8 cellular contexts compared by ENCODE assay signal in genomic region chr3:156676467-156677119, GRCh38. TPM values are rescaled to one million over a fixed set of nuclear protein-coding genes. Genes with fewer than 3 reads are reported as not detected.
DNase-seq lines count a peak whose midpoint lies in the region; ATAC-seq, FAIRE-seq and TF ChIP-seq lines count a peak whose summit lies in the region.

No MANE protein-coding gene starts in this region.

- CTCF ChIA-PET in activated CD4-positive, alpha-beta T cell treated with anti-CD3 and anti-CD28 coated beads, Interleukin-2, amount 10 ng/mL, durations not matched to agents 7 days and 5 days (lab: Charles Lee), result interaction anchor here (0.5 to 3.4 kb wide), 6 partner anchors 10 to 736 kb away, joined by 3 to 12 read pairs (median 7); partner anchors contain the start of gene SSR3

- FAIRE-seq in HTR-8/SVneo (lab: Jason Lieb, UNC), result no peak

- no peak for TF ChIP-seq POLR2A in suprapubic skin (IDR thresholded peaks at IDR 0.05)

- no peak for TF ChIP-seq EP300 in suprapubic skin (IDR thresholded peaks at IDR 0.05)

- DNase-seq in activated CD4-positive, alpha-beta T cell treated with anti-CD3 and anti-CD28 coated beads, Interleukin-2, amount 10 ng/mL, durations not matched to agents 7 days and 5 days, result no peak
- DNase-seq in activated CD4-positive, alpha-beta T cell treated with anti-CD3 and anti-CD28 coated beads for 1 hour, result no peak
- DNase-seq in T-helper 2 cell treated with Interferon-gamma antibody and Interleukin-4, amounts not matched to agents 5 μg/mL and 100 μg/mL, for 36 hours (ENCODE audit: low spot score), result no peak
- DNase-seq in right cardiac atrium (no peak), suprapubic skin (ENCODE audit: low spot score in 2 of 2) (no peak), HTR-8/SVneo (ENCODE audit: insufficient read length, low spot score) (no peak), NCI-H1436 treated with DMSO at 0.1 percent for 48 hours (lab: John Stamatoyannopoulos, UW) (no peak)

- intact Hi-C loops in right cardiac atrium (cut with DNase I), result loop anchor here (5.0 to 10.0 kb wide), 7 partner anchors 122 to 458 kb away; partner anchors contain the start of genes LEKR1 (in 2 of the 4) and SSR3 (in 2 of the 4)

- H3K4me3 ChIP-seq in right cardiac atrium (ENCODE audit: low read length) (peak overlapping the region; percentile 68), suprapubic skin (peak overlapping the region; percentile 80)

- H3K27ac Mint-ChIP-seq in activated CD4-positive, alpha-beta T cell treated with anti-CD3 and anti-CD28 coated beads, Interleukin-2, amount 10 ng/mL, durations not matched to agents 7 days and 5 days, result peak overlapping the region; percentile 98
- H3K27ac Mint-ChIP-seq in T-helper 2 cell treated with Interferon-gamma antibody and Interleukin-4, amounts not matched to agents 5 μg/mL and 100 μg/mL, for 36 hours, result peak overlapping the region; percentile 96

- H3K9me3 ChIP-seq in right cardiac atrium (ENCODE audit: control insufficient read depth, low read length) (no peaks in the 10 kb centered on the region), suprapubic skin (no peaks in the 10 kb centered on the region)

- H3K27me3 ChIP-seq in right cardiac atrium (ENCODE audit: control insufficient read depth, insufficient read depth), result no peaks in the 10 kb centered on the region
- no peaks in the 10 kb centered on the region for H3K27me3 ChIP-seq in suprapubic skin

- peaks cover 22% of the 10 kb centered on the region for H3K36me3 ChIP-seq in suprapubic skin

- peaks cover 52% of the 10 kb centered on the region for H3K36me3 Mint-ChIP-seq in activated CD4-positive, alpha-beta T cell treated with anti-CD3 and anti-CD28 coated beads, Interleukin-2, amount 10 ng/mL, durations not matched to agents 7 days and 5 days (ENCODE audit: low read depth)
- H3K36me3 Mint-ChIP-seq in T-helper 2 cell treated with Interferon-gamma antibody and Interleukin-4, amounts not matched to agents 5 μg/mL and 100 μg/mL, for 36 hours (ENCODE audit: low read depth), result peaks cover 57% of the 10 kb centered on the region

- H3K4me1 ChIP-seq in right cardiac atrium (ENCODE audit: control insufficient read depth, insufficient read depth, low read length) (peaks cover 7% of the 10 kb centered on the region), suprapubic skin (peaks cover 60% of the 10 kb centered on the region)

- peak overlapping the region; percentile 95 for H3K4me3 Mint-ChIP-seq in activated CD4-positive, alpha-beta T cell treated with anti-CD3 and anti-CD28 coated beads, Interleukin-2, amount 10 ng/mL, durations not matched to agents 7 days and 5 days
- H3K4me3 Mint-ChIP-seq in T-helper 2 cell treated with Interferon-gamma antibody and Interleukin-4, amounts not matched to agents 5 μg/mL and 100 μg/mL, for 36 hours, result peak overlapping the region; percentile 92

- TF ChIP-seq CTCF in suprapubic skin (IDR thresholded peaks at IDR 0.05), result no peak

- no peaks in the 10 kb centered on the region for H3K9me3 Mint-ChIP-seq in activated CD4-positive, alpha-beta T cell treated with anti-CD3 and anti-CD28 coated beads, Interleukin-2, amount 10 ng/mL, durations not matched to agents 7 days and 5 days
- peaks cover 3% of the 10 kb centered on the region for H3K9me3 Mint-ChIP-seq in T-helper 2 cell treated with Interferon-gamma antibody and Interleukin-4, amounts not matched to agents 5 μg/mL and 100 μg/mL, for 36 hours

- POLR2A ChIA-PET in activated CD4-positive, alpha-beta T cell treated with anti-CD3 and anti-CD28 coated beads, Interleukin-2, amount 10 ng/mL, durations not matched to agents 7 days and 5 days (lab: Charles Lee), result interaction anchor here (0.9 kb wide), 2 partner anchors 122 to 411 kb away, joined by 3 to 5 read pairs; partner anchors contain the start of gene SSR3

- no peak overlapping the region for H3K27ac ChIP-seq in right cardiac atrium (ENCODE audit: low read length)
- H3K27ac ChIP-seq in suprapubic skin, result peak overlapping the region; percentile 98

- WGBS in right cardiac atrium, result 56% methylated on average over 4 of the region's 4 CpGs
- WGBS in suprapubic skin, result 57% methylated on average over 4 of the region's 4 CpGs

- peaks cover 66% of the 10 kb centered on the region for H3K4me1 Mint-ChIP-seq in activated CD4-positive, alpha-beta T cell treated with anti-CD3 and anti-CD28 coated beads, Interleukin-2, amount 10 ng/mL, durations not matched to agents 7 days and 5 days
- H3K4me1 Mint-ChIP-seq in T-helper 2 cell treated with Interferon-gamma antibody and Interleukin-4, amounts not matched to agents 5 μg/mL and 100 μg/mL, for 36 hours (ENCODE audit: low read depth), result peaks cover 60% of the 10 kb centered on the region

- no peaks in the 10 kb centered on the region for H3K27me3 Mint-ChIP-seq in activated CD4-positive, alpha-beta T cell treated with anti-CD3 and anti-CD28 coated beads, Interleukin-2, amount 10 ng/mL, durations not matched to agents 7 days and 5 days
- peaks cover 4% of the 10 kb centered on the region for H3K27me3 Mint-ChIP-seq in T-helper 2 cell treated with Interferon-gamma antibody and Interleukin-4, amounts not matched to agents 5 μg/mL and 100 μg/mL, for 36 hours (ENCODE audit: low read depth)

- ATAC-seq in right cardiac atrium, result no peak
- ATAC-seq in GM18519 (IDR thresholded peaks at IDR 0.05; ENCODE audit: low FRiP score, unreplicated experiment), result no peak

RNA-seq across cellular contexts. Expression of gene TIPARP, which starts 2.2 kb away (rescaled TPM):
- total RNA-seq in activated CD4-positive, alpha-beta T cell treated with anti-CD3 and anti-CD28 coated beads, Interleukin-2, amount 10 ng/mL, durations not matched to agents 7 days and 5 days, result 10 to 100 TPM; 58.0 to 66.0 TPM
- total RNA-seq in right cardiac atrium, result 10 to 100 TPM; 32.8 to 51.3 (median 41.2) TPM
- polyA plus RNA-seq in right cardiac atrium, result 24.3 TPM
- total RNA-seq in suprapubic skin, result 100 to 1,000 TPM in 3 of 4 donors, 10 to 100 TPM in 1; 85.5 to 152 (median 140) TPM
